9 cellular contexts compared by ENCODE assay signal in the genomic region with DNA sequence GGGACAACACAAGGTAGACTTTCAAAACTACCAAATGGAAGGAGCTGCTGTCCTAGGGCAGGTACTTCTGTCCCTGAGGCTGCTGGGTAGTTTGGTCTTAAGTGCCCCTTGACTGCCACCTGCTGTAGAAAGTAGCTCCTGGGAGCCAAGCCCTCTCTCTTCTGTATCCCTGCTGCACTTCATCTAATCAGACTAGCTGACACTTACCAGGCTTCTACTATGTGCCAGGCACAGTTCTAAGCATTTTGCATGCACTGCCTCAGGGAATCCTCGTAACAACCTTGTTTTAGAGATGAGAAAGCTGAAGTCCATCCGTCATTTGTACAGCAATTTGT. TPM values are rescaled to one million over a fixed set of nuclear protein-coding genes. Genes with fewer than 3 reads are reported as not detected.
DNase-seq lines count a peak whose midpoint lies in the region; ATAC-seq, FAIRE-seq and TF ChIP-seq lines count a peak whose summit lies in the region.
"Had no signal": no experiment of that assay in that cellular context is flagged by ENCODE, and none has a peak within 500 bp of the region (broad histone marks: within the 10 kb centered on the region; RNA-seq: fewer than 3 reads in every experiment).

No MANE protein-coding gene starts in this region.

- peaks cover 29 to 36% of the 10 kb centered on the region in 2 donors for H3K36me3 Mint-ChIP-seq in CD14-positive monocyte

- FAIRE-seq in frontal cortex (lab: Jason Lieb, UNC) = no peak

- in situ Hi-C loops in T47D (cut with HindIII; ENCODE audit: low pct_unique_long_range_greater_than_20kb, low sequenced_read_pairs) = no loop called here

- no peak overlapping the region for H3K27ac ChIP-seq in HL-60 (replicated peaks)
- H3K27ac ChIP-seq: SK-N-MC had no signal

- intact Hi-C loops in CD14-positive monocyte (cut with micrococcal nuclease) = no loop called here

- H3K4me3 ChIP-seq in HL-60 (replicated peaks; ENCODE audit: insufficient read depth, low read length) = no peak overlapping the region
- H3K4me3 ChIP-seq: SK-N-MC had no signal

- H3K27me3 ChIP-seq in HL-60 (ENCODE audit: insufficient read depth, poor library complexity, severe bottlenecking) = no peaks in the 10 kb centered on the region

- TF ChIP-seq CTCF in HL-60 (IDR thresholded peaks at IDR 0.05; ENCODE audit: insufficient read depth, low read length) (peak; percentile 40), CD14-positive monocyte (IDR thresholded peaks at IDR 0.05) (no peak)

- ATAC-seq in HG02840 (IDR thresholded peaks at IDR 0.05; ENCODE audit: low FRiP score, unreplicated experiment) = no peak

- H3K27me3 Mint-ChIP-seq in CD14-positive monocyte (ENCODE audit: low read depth in 3 of 3) = no peaks in the 10 kb centered on the region

- H3K4me1 Mint-ChIP-seq in CD14-positive monocyte = peaks cover 17% of the 10 kb centered on the region

- DNase-seq in DMS79 (lab: John Stamatoyannopoulos, UW) (peak; percentile 59), HL-60 (ENCODE audit: low read depth in 1 of 2, low spot score in 1 of 2) (peak in 1 of 2 experiments; percentile 59), RPMI8226 (peak; percentile 65), T47D (ENCODE audit: low read depth in 1 of 2, low spot score in 1 of 2) (peak; percentile 19 to 65), myocyte (ENCODE audit: low read depth) (peak; percentile 30), CD14-positive monocyte (ENCODE audit: low spot score) (no peak), frontal cortex (ENCODE audit: low spot score in 2 of 2) (no peak)

- H3K4me3 Mint-ChIP-seq in CD14-positive monocyte = no peak overlapping the region

- no peaks in the 10 kb centered on the region for H3K9me3 Mint-ChIP-seq in CD14-positive monocyte

- no peak overlapping the region for H3K27ac Mint-ChIP-seq in CD14-positive monocyte

RNA-seq across cellular contexts. Expression of gene SRSF4, which starts 15.9 kb away (rescaled TPM):
- total RNA-seq in myocyte (56.7 and 62.4 TPM in 2 replicates), frontal cortex (49.7 TPM)
- polyA plus RNA-seq in myocyte (2012) = 59.6 TPM
- 10 to 100 TPM; 38.4 to 55.5 TPM for polyA plus RNA-seq in CD14-positive monocyte

RNA-seq across cellular contexts. Expression of gene MECR, which starts 33.2 kb away (rescaled TPM):
- total RNA-seq in myocyte = 26.8 and 29.7 TPM in 2 replicates
- 43.0 TPM for polyA plus RNA-seq in myocyte (2012)
- 1 to 10 TPM; 6.3 to 7.5 TPM for polyA plus RNA-seq in CD14-positive monocyte
- 13.5 TPM for total RNA-seq in frontal cortex

RNA-seq across cellular contexts. Expression of gene PTPRU, which starts 38.8 kb away (rescaled TPM):
- total RNA-seq in myocyte (21.5 and 25.8 TPM in 2 replicates), frontal cortex (30.2 TPM)
- 21.4 TPM for polyA plus RNA-seq in myocyte (2012)
- under 1 TPM in 1 of 2 donors, not detected in 1; 0.42 TPM for polyA plus RNA-seq in CD14-positive monocyte

Comparison
In these comparisons a context has a peak if more than half of its experiments do, and no peak if none do; other contexts are left out.
1. DNase-seq: peak in DMS79 (single experiment), RPMI8226 (single experiment), T47D (2 of 2) and myocyte (single experiment); none in CD14-positive monocyte (single experiment) and frontal cortex (0 of 2).